ENCODE assay signal across 13 cellular contexts in the genomic region with DNA sequence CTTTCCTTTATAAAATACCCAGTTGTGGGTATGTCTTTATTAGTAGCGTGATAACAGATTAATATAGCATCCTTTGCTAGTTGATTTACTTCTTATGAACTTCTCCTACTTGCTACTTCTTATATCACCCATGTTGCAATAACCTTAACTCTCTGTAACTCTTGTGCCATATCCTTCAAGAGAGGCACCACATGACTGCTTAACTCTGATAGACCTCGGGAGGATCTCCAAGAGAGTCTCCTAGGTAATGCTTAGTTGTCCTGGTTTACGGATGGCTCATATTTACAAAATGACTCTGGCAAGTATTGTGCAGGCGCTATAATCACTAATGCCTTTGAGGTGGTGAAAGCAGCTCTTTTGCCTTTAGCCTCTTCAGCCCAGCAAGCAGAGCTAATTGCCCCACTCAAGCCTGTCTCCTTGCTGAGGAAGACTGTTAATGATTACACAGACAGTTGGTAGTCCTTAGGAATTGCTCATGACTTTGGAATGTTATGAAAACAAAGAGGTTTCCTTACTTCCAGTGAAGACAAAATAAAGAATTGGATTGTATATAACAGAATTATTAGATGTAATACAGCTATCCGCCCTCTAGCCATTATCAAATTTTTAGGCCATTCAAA.
A peak's percentile ranks its signal among the peaks of the same experiment; 100 is the strongest.
DNase-seq lines count a peak whose midpoint lies in the region; ATAC-seq and TF ChIP-seq lines count a peak whose summit lies in the region.
"Had no signal": no experiment of that assay in that cellular context is flagged by ENCODE, and none has a peak within 500 bp of the region (broad histone marks: within the 10 kb centered on the region; RNA-seq: fewer than 3 reads in every experiment).

No MANE protein-coding gene starts in this region.

- no peaks in the 10 kb centered on the region for H3K27me3 Mint-ChIP-seq in T-cell
- H3K27me3 Mint-ChIP-seq: activated naive CD8-positive, alpha-beta T cell treated with anti-CD3 and anti-CD28 coated beads for 36 hours; CD4-positive, alpha-beta memory T cell had no signal

- no peak for TF ChIP-seq CTCF in choroid plexus epithelial cell (conservative IDR thresholded peaks at IDR 0.05; ENCODE audit: low read depth, low read length)
- no peak for TF ChIP-seq CTCF in left lung (IDR thresholded peaks at IDR 0.05)
- TF ChIP-seq CTCF in PC-9 (conservative IDR thresholded peaks at IDR 0.05): no peak

- H3K4me3 ChIP-seq in choroid plexus epithelial cell (ENCODE audit: low read depth, low read length) (no peak overlapping the region), left lung (no peak overlapping the region), PC-9 (no peak overlapping the region), GM23248 (no peak overlapping the region)
- H3K4me3 ChIP-seq: esophagus muscularis mucosa, right lobe of liver had no signal

- ATAC-seq in left lung (peak; percentile 56), HG03097 (IDR thresholded peaks at IDR 0.05; ENCODE audit: low FRiP score, unreplicated experiment) (no peak), T-cell (replicated peaks in 1 of 4) (no peak)
- ATAC-seq: activated CD8-positive, alpha-beta T cell treated with anti-CD3 and anti-CD28 coated beads, Interleukin-2, amount 10 ng/mL, durations not matched to agents 7 days and 5 days; right lobe of liver had no signal

- H3K9me3 ChIP-seq in left lung (no peaks in the 10 kb centered on the region), PC-9 (ENCODE audit: insufficient read depth, low read depth) (no peaks in the 10 kb centered on the region), GM23248 (ENCODE audit: low read depth) (no peaks in the 10 kb centered on the region)
- H3K9me3 ChIP-seq: esophagus muscularis mucosa, right lobe of liver had no signal

- H3K27ac Mint-ChIP-seq in T-cell: no peak overlapping the region
- H3K27ac Mint-ChIP-seq: activated CD8-positive, alpha-beta T cell treated with anti-CD3 and anti-CD28 coated beads, Interleukin-2, amount 10 ng/mL, durations not matched to agents 7 days and 5 days; activated naive CD8-positive, alpha-beta T cell treated with anti-CD3 and anti-CD28 coated beads for 36 hours; CD4-positive, alpha-beta memory T cell had no signal

- in situ Hi-C loops in GM23248 (cut with MboI): no loop called here

- H3K27me3 ChIP-seq in left lung: no peaks in the 10 kb centered on the region
- H3K27me3 ChIP-seq in PC-9 (ENCODE audit: insufficient read depth, low read depth): no peaks in the 10 kb centered on the region
- H3K27me3 ChIP-seq in GM23248 (replicated peaks; ENCODE audit: insufficient read depth): no peaks in the 10 kb centered on the region
- H3K27me3 ChIP-seq: esophagus muscularis mucosa, right lobe of liver had no signal

- H3K36me3 Mint-ChIP-seq in T-cell: no peaks in the 10 kb centered on the region
- H3K36me3 Mint-ChIP-seq: activated naive CD8-positive, alpha-beta T cell treated with anti-CD3 and anti-CD28 coated beads for 36 hours; CD4-positive, alpha-beta memory T cell had no signal

- H3F3A ChIP-seq in PC-9 (ENCODE audit: insufficient read depth, low read depth) (no peaks in the 10 kb centered on the region), GM23248 (ENCODE audit: insufficient read depth) (no peaks in the 10 kb centered on the region)

- 39 to 46% methylated on average over 5 of the region's 5 CpGs for WGBS in GM23248 (ENCODE audit: low coverage in 1 of 2, low lambda C conversion rate in 2 of 2, missing lambda C conversion rate in 2 of 2), 2 experiments

- H3K27ac ChIP-seq in left lung (no peak overlapping the region), PC-9 (no peak overlapping the region), GM23248 (no peak overlapping the region)
- H3K27ac ChIP-seq: esophagus muscularis mucosa, right lobe of liver had no signal

- no peaks in the 10 kb centered on the region for H3K36me3 ChIP-seq in left lung
- no peaks in the 10 kb centered on the region for H3K36me3 ChIP-seq in PC-9 (ENCODE audit: low read depth)
- no peaks in the 10 kb centered on the region for H3K36me3 ChIP-seq in GM23248 (ENCODE audit: low read depth)
- H3K36me3 ChIP-seq: esophagus muscularis mucosa, right lobe of liver had no signal

- no TSS peak for BruUV-seq in PC-9 (replicated peaks; lab: Mats Ljungman, UMichigan)

- POLR2A ChIA-PET in PC-9 (lab: Charles Lee; ENCODE audit: unreplicated experiment): interaction anchor here (0.5 kb wide), 1 partner anchor 1268 kb away, joined by 4 read pairs; no protein-coding TSS in a partner anchor
- POLR2A ChIA-PET in T-cell (lab: Charles Lee): no interaction called here

- H3K9ac ChIP-seq in GM23248: no peak overlapping the region

- H3K4me1 ChIP-seq in left lung (no peaks in the 10 kb centered on the region), PC-9 (replicated peaks; ENCODE audit: insufficient read depth) (no peaks in the 10 kb centered on the region), GM23248 (ENCODE audit: insufficient read depth) (no peaks in the 10 kb centered on the region)
- H3K4me1 ChIP-seq: esophagus muscularis mucosa, right lobe of liver had no signal

- DNase-seq in AG20443 (ENCODE audit: low spot score): peak; percentile 6
- peak; percentile 63 for DNase-seq in M059J (ENCODE audit: low read depth)
- peak; percentile 40 for DNase-seq in choroid plexus epithelial cell (ENCODE audit: low read depth)
- no peak for DNase-seq in left lung
- no peak for DNase-seq in PC-9
- DNase-seq in GM23248: no peak
- DNase-seq in T-cell: no peak
- DNase-seq: activated CD8-positive, alpha-beta T cell treated with anti-CD3 and anti-CD28 coated beads, Interleukin-2, amount 10 ng/mL, durations not matched to agents 7 days and 5 days; activated naive CD8-positive, alpha-beta T cell treated with anti-CD3 and anti-CD28 coated beads for 36 hours; CD4-positive, alpha-beta memory T cell; right lobe of liver had no signal

- no peak overlapping the region for H2AFZ ChIP-seq in PC-9
- H2AFZ ChIP-seq in GM23248: no peak overlapping the region

- H3K9me2 ChIP-seq in PC-9 (ENCODE audit: insufficient read depth) (no peaks in the 10 kb centered on the region), GM23248 (ENCODE audit: insufficient read depth) (no peaks in the 10 kb centered on the region)

- CTCF ChIA-PET in PC-9 (lab: Charles Lee): no interaction called here
- CTCF ChIA-PET in T-cell (lab: Charles Lee): no interaction called here

- H3K4me2 ChIP-seq in PC-9: no peak overlapping the region
- no peak overlapping the region for H3K4me2 ChIP-seq in GM23248 (ENCODE audit: unreplicated experiment)

- H4K20me1 ChIP-seq in PC-9 (ENCODE audit: insufficient read depth): no peaks in the 10 kb centered on the region
- H4K20me1 ChIP-seq in GM23248 (ENCODE audit: insufficient read depth): no peaks in the 10 kb centered on the region

- H3K79me2 ChIP-seq in PC-9 (ENCODE audit: low read depth): no peaks in the 10 kb centered on the region
- no peaks in the 10 kb centered on the region for H3K79me2 ChIP-seq in GM23248 (ENCODE audit: insufficient read depth)

- no peak overlapping the region for H3K4me3 Mint-ChIP-seq in T-cell
- H3K4me3 Mint-ChIP-seq: activated CD8-positive, alpha-beta T cell treated with anti-CD3 and anti-CD28 coated beads, Interleukin-2, amount 10 ng/mL, durations not matched to agents 7 days and 5 days; activated naive CD8-positive, alpha-beta T cell treated with anti-CD3 and anti-CD28 coated beads for 36 hours; CD4-positive, alpha-beta memory T cell had no signal

- intact Hi-C loops in left lung (cut with DNase I) (no loop called here), PC-9 (cut with micrococcal nuclease; ENCODE audit: unreplicated experiment) (no loop called here)

- peaks cover 19 to 30% (median 20%) of the 10 kb centered on the region in 3 donors for H3K9me3 Mint-ChIP-seq in T-cell

- H3K4me1 Mint-ChIP-seq in T-cell: no peaks in the 10 kb centered on the region
- H3K4me1 Mint-ChIP-seq: activated naive CD8-positive, alpha-beta T cell treated with anti-CD3 and anti-CD28 coated beads for 36 hours; CD4-positive, alpha-beta memory T cell had no signal

Comparison
In these comparisons a context has a peak if more than half of its experiments do, and no peak if none do; other contexts are left out.
1. DNase-seq: peak in AG20443 (single experiment), M059J (single experiment) and choroid plexus epithelial cell (single experiment); none in left lung (0 of 2), PC-9 (0 of 2), GM23248 (single experiment) and T-cell (0 of 34).